In the genomic region with DNA sequence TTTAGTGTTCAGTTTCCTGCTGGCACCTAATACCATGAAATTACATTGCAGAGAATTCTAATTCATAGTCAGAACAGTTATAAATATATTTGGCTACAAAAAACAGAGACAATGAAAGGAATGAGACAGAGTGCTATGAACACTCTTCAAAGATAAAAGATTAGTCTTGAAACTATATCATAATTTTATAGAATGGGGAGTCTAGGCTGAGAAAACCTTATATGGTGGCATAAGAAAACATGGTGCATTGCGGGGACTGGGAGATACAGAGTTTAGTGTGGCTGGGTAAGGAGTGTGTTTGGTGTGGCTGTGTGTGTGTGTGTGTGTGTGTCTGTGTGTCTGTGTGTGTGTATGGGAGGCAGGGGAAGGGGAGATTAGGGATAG, we compare ENCODE assay signal across 17 cellular contexts.
DNase-seq lines count a peak whose midpoint lies in the region; ATAC-seq and TF ChIP-seq lines count a peak whose summit lies in the region.
"Had no signal": no experiment of that assay in that cellular context is flagged by ENCODE, and none has a peak within 500 bp of the region (broad histone marks: within the 10 kb centered on the region; RNA-seq: fewer than 3 reads in every experiment).

No MANE protein-coding gene starts in this region.

- H3K4me1 ChIP-seq in thoracic aorta (ENCODE audit: control insufficient read depth in 1 of 2, low read depth in 2 of 2) (peaks cover 18 to 27% of the 10 kb centered on the region in 2 donors), sigmoid colon (peaks cover 0 to 3% (median 0%) of the 10 kb centered on the region in 4 donors)
- H3K4me1 ChIP-seq: colonic mucosa had no signal

- H3K27me3 ChIP-seq in thoracic aorta (replicated peaks; ENCODE audit: insufficient read depth) (no peaks in the 10 kb centered on the region), sigmoid colon (no peaks in the 10 kb centered on the region)
- H3K27me3 ChIP-seq: colonic mucosa had no signal

- peak; percentile 19 for ATAC-seq in activated CD8-positive, alpha-beta T cell treated with anti-CD3 and anti-CD28 coated beads for 36 hours
- no peak for ATAC-seq in effector memory CD8-positive, alpha-beta T cell (replicated peaks)
- ATAC-seq in thoracic aorta (ENCODE audit: insufficient number of reproducible peaks, low FRiP score, low read depth): no peak
- ATAC-seq: left colon had no signal

- H3K4me3 ChIP-seq in thoracic aorta (no peak overlapping the region), sigmoid colon (no peak overlapping the region)
- H3K4me3 ChIP-seq: colonic mucosa had no signal

- WGBS in sigmoid colon, 2 donors: 89 to 94% methylated on average over 1 of the region's 1 CpG

- intact Hi-C loops in activated CD8-positive, alpha-beta T cell treated with anti-CD3 and anti-CD28 coated beads for 36 hours (cut with micrococcal nuclease): loop anchor here (5.0 kb wide), 1 partner anchor 86 kb away; no protein-coding TSS in a partner anchor
- intact Hi-C loops in sigmoid colon (cut with DNase I): no loop called here
- intact Hi-C loops in posterior vena cava (cut with DNase I): no loop called here

- H3K9me3 ChIP-seq in thoracic aorta (no peaks in the 10 kb centered on the region), sigmoid colon (peaks cover 0 to 5% (median 2%) of the 10 kb centered on the region in 4 donors)
- H3K9me3 ChIP-seq: colonic mucosa had no signal

- CTCF ChIA-PET in activated CD8-positive, alpha-beta T cell treated with anti-CD3 and anti-CD28 coated beads for 36 hours (lab: Charles Lee): interaction anchor here (0.9 to 5.5 kb wide), 6 partner anchors 10 to 107 kb away, joined by 3 to 28 read pairs (median 4); no protein-coding TSS in a partner anchor

- peaks cover 16% of the 10 kb centered on the region for H3K9me3 Mint-ChIP-seq in activated naive CD4-positive, alpha-beta T cell treated with anti-CD3 and anti-CD28 coated beads, Interleukin-2, amount 50 U/mL, for 24 hours
- H3K9me3 Mint-ChIP-seq in activated CD8-positive, alpha-beta T cell treated with anti-CD3 and anti-CD28 coated beads for 36 hours: peaks cover 37% of the 10 kb centered on the region
- peaks cover 3 to 12% of the 10 kb centered on the region in 2 donors for H3K9me3 Mint-ChIP-seq in effector memory CD8-positive, alpha-beta T cell

- TF ChIP-seq CTCF in activated CD8-positive, alpha-beta T cell treated with anti-CD3 and anti-CD28 coated beads for 36 hours (IDR thresholded peaks at IDR 0.05): no peak
- TF ChIP-seq CTCF in thoracic aorta (IDR thresholded peaks at IDR 0.05) (no peak), sigmoid colon (IDR thresholded peaks at IDR 0.05) (no peak)

- peak overlapping the region; percentile 16 for H3K4me3 Mint-ChIP-seq in activated naive CD4-positive, alpha-beta T cell treated with anti-CD3 and anti-CD28 coated beads, Interleukin-2, amount 50 U/mL, for 24 hours
- H3K4me3 Mint-ChIP-seq in activated CD8-positive, alpha-beta T cell treated with anti-CD3 and anti-CD28 coated beads for 36 hours: no peak overlapping the region
- H3K4me3 Mint-ChIP-seq in effector memory CD8-positive, alpha-beta T cell: peak overlapping the region; percentile 3 to 52
- H3K4me3 Mint-ChIP-seq: activated B cell treated with CpG ODN at 0.5 μM for 24 hours had no signal

- no peak for DNase-seq in activated naive CD4-positive, alpha-beta T cell (lab: John Stamatoyannopoulos, UW)
- no peak for DNase-seq in activated CD8-positive, alpha-beta T cell treated with anti-CD3 and anti-CD28 coated beads for 36 hours
- no peak for DNase-seq in effector memory CD8-positive, alpha-beta T cell
- DNase-seq in thoracic aorta (ENCODE audit: low spot score) (no peak), GDM1 (lab: John Stamatoyannopoulos, UW) (no peak), sigmoid colon (no peak), posterior vena cava (ENCODE audit: low spot score) (no peak)
- DNase-seq: activated B cell treated with CpG ODN at 0.5 μM for 24 hours, aorta, colonic mucosa, left colon, NCI-H1417 treated with DMSO at 0.1 percent for 48 hours, NCI-H2171, occipital lobe, SW 1271 had no signal

- H3K27ac ChIP-seq in thoracic aorta (peak overlapping the region; percentile 51 to 69), sigmoid colon (no peak overlapping the region)
- H3K27ac ChIP-seq: colonic mucosa, epithelial cell of prostate had no signal

- H3K36me3 ChIP-seq in thoracic aorta (no peaks in the 10 kb centered on the region), sigmoid colon (no peaks in the 10 kb centered on the region)
- H3K36me3 ChIP-seq: colonic mucosa had no signal

- TF ChIP-seq POLR2A in sigmoid colon (IDR thresholded peaks at IDR 0.05): no peak

- H3K27me3 Mint-ChIP-seq in activated naive CD4-positive, alpha-beta T cell treated with anti-CD3 and anti-CD28 coated beads, Interleukin-2, amount 50 U/mL, for 24 hours: no peaks in the 10 kb centered on the region
- H3K27me3 Mint-ChIP-seq in activated CD8-positive, alpha-beta T cell treated with anti-CD3 and anti-CD28 coated beads for 36 hours: no peaks in the 10 kb centered on the region
- H3K27me3 Mint-ChIP-seq in effector memory CD8-positive, alpha-beta T cell: no peaks in the 10 kb centered on the region

- no peak for TF ChIP-seq EP300 in sigmoid colon (IDR thresholded peaks at IDR 0.05)

- H3K4me1 Mint-ChIP-seq in activated naive CD4-positive, alpha-beta T cell treated with anti-CD3 and anti-CD28 coated beads, Interleukin-2, amount 50 U/mL, for 24 hours: peaks cover 84% of the 10 kb centered on the region
- peaks cover 88% of the 10 kb centered on the region for H3K4me1 Mint-ChIP-seq in activated CD8-positive, alpha-beta T cell treated with anti-CD3 and anti-CD28 coated beads for 36 hours (ENCODE audit: low read depth)
- peaks cover 22 to 33% of the 10 kb centered on the region in 2 donors for H3K4me1 Mint-ChIP-seq in effector memory CD8-positive, alpha-beta T cell (ENCODE audit: low read depth in 2 of 2)
- H3K4me1 Mint-ChIP-seq: activated B cell treated with CpG ODN at 0.5 μM for 24 hours had no signal

- peaks cover 16% of the 10 kb centered on the region for H3K36me3 Mint-ChIP-seq in activated naive CD4-positive, alpha-beta T cell treated with anti-CD3 and anti-CD28 coated beads, Interleukin-2, amount 50 U/mL, for 24 hours
- H3K36me3 Mint-ChIP-seq in activated CD8-positive, alpha-beta T cell treated with anti-CD3 and anti-CD28 coated beads for 36 hours (ENCODE audit: low read depth): peaks cover 29% of the 10 kb centered on the region
- peaks cover 2% of the 10 kb centered on the region for H3K36me3 Mint-ChIP-seq in effector memory CD8-positive, alpha-beta T cell (ENCODE audit: insufficient read depth)

- peak overlapping the region; percentile 89 for H3K27ac Mint-ChIP-seq in activated naive CD4-positive, alpha-beta T cell treated with anti-CD3 and anti-CD28 coated beads, Interleukin-2, amount 50 U/mL, for 24 hours
- peak overlapping the region; percentile 88 for H3K27ac Mint-ChIP-seq in activated CD8-positive, alpha-beta T cell treated with anti-CD3 and anti-CD28 coated beads for 36 hours
- H3K27ac Mint-ChIP-seq in effector memory CD8-positive, alpha-beta T cell: peak overlapping the region; percentile 6 to 82
- H3K27ac Mint-ChIP-seq: activated B cell treated with CpG ODN at 0.5 μM for 24 hours had no signal

- POLR2A ChIA-PET in activated CD8-positive, alpha-beta T cell treated with anti-CD3 and anti-CD28 coated beads for 36 hours (lab: Charles Lee): interaction anchor here (1.1 to 3.2 kb wide), 13 partner anchors 8 to 306 kb away, joined by 3 to 35 read pairs (median 7); partner anchors contain the start of gene CD28

Comparison
In these comparisons a context has a peak if more than half of its experiments do, and no peak if none do; other contexts are left out.
1. H3K27ac ChIP-seq: peak in thoracic aorta (2 of 2); none in sigmoid colon (0 of 4).
2. Peak in every context shown above with its lines, with median percentiles within 50 percentile points of each other: H3K27ac Mint-ChIP-seq.